1 cellular context compared by ENCODE assay signal in genomic region chr5:159146839-159147238, GRCh38.
TF ChIP-seq lines count a peak whose summit lies in the region.

No MANE protein-coding gene starts in this region.

TF ChIP-seq in WTC11, 78 proteins besides CTCF, POLR2A, EP300 and RAD21 (continued from another document):
- TF ChIP-seq PRDM15 (CRISPR knock-in tag; IDR thresholded peaks at IDR 0.05) (no peak), TEAD1 (CRISPR knock-in tag; IDR thresholded peaks at IDR 0.05) (no peak), ETV6 (CRISPR knock-in tag; IDR thresholded peaks at IDR 0.05) (no peak), NFYB (CRISPR knock-in tag; conservative IDR thresholded peaks at IDR 0.05; ENCODE audit: low read depth) (no peak), SOX15 (CRISPR knock-in tag; IDR thresholded peaks at IDR 0.05) (no peak), ZNF263 (CRISPR knock-in tag; IDR thresholded peaks at IDR 0.05; ENCODE audit: low read depth) (no peak), ZNF317 (CRISPR knock-in tag; IDR thresholded peaks at IDR 0.05; ENCODE audit: borderline replicate concordance, low read depth) (no peak), CDX4 (CRISPR knock-in tag; IDR thresholded peaks at IDR 0.05; ENCODE audit: borderline replicate concordance) (no peak), ATF3 (CRISPR knock-in tag; conservative IDR thresholded peaks at IDR 0.05) (no peak), FOXK1 (CRISPR knock-in tag; IDR thresholded peaks at IDR 0.05) (no peak), ATF2 (CRISPR knock-in tag; IDR thresholded peaks at IDR 0.05; ENCODE audit: borderline replicate concordance, low read depth) (no peak), ZNF512 (CRISPR knock-in tag; IDR thresholded peaks at IDR 0.05; ENCODE audit: borderline replicate concordance) (no peak), E2F4 (CRISPR knock-in tag; IDR thresholded peaks at IDR 0.05; ENCODE audit: borderline replicate concordance, low read depth) (no peak), NFATC4 (CRISPR knock-in tag; IDR thresholded peaks at IDR 0.05) (no peak), AFF4 (CRISPR knock-in tag; IDR thresholded peaks at IDR 0.05; ENCODE audit: borderline replicate concordance) (no peak)
- TF ChIP-seq, protein P1, sequence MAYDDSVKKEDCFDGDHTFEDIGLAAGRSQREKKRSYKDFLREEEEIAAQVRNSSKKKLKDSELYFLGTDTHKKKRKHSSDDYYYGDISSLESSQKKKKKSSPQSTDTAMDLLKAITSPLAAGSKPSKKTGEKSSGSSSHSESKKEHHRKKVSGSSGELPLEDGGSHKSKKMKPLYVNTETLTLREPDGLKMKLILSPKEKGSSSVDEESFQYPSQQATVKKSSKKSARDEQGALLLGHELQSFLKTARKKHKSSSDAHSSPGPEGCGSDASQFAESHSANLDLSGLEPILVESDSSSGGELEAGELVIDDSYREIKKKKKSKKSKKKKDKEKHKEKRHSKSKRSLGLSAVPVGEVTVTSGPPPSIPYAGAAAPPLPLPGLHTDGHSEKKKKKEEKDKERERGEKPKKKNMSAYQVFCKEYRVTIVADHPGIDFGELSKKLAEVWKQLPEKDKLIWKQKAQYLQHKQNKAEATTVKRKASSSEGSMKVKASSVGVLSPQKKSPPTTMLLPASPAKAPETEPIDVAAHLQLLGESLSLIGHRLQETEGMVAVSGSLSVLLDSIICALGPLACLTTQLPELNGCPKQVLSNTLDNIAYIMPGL (CRISPR knock-in tag; IDR thresholded peaks at IDR 0.05): no peak
TF ChIP-seq in WTC11: peak in this region for 0.
